8 cellular contexts compared by ENCODE assay signal in the genomic region with DNA sequence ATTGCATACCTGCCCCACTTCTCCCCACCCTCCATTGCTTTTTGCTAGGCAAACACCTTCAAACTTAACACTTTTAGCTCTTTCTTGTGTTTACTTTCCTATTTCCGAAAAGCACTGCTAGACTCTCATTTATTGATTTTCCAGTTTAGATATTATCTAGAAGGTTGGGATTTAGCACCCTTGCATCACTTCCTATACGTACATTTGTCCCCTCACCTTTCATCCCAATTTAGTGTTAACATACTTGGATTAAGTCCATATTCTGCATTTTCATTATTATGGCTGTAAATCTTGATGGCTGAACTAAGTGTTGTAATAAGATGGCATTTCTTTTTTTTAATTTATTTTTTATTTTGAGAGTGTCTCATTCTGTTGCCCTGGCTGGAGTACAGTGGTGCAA.
"Had no signal": no experiment of that assay in that cellular context is flagged by ENCODE, and none has a peak within 500 bp of the region (broad histone marks: within the 10 kb centered on the region; RNA-seq: fewer than 3 reads in every experiment).

No MANE protein-coding gene starts in this region.

- H3K4me3 ChIP-seq: GM12878 had no signal

- FAIRE-seq: G401.6, GM12878, GM12891, GM12892, GM18507, GM19239 had no signal

- DNase-seq: GDM1, GF-D8 had no signal

- ATAC-seq: GM12878 had no signal
